Comparison of ENCODE assay signal across 21 cellular contexts in genomic region chr16:86100205-86101134, GRCh38.
A peak's percentile ranks its signal among the peaks of the same experiment; 100 is the strongest.
DNase-seq lines count a peak whose midpoint lies in the region; FAIRE-seq lines count a peak whose summit lies in the region.
"Had no signal": no experiment of that assay in that cellular context is flagged by ENCODE, and none has a peak within 500 bp of the region (broad histone marks: within the 10 kb centered on the region; RNA-seq: fewer than 3 reads in every experiment).

No MANE protein-coding gene starts in this region.

- intact Hi-C loops in activated T-helper 2 cell treated with anti-CD3 and anti-CD28 coated beads, Interferon-gamma antibody, Interleukin-2, Interleukin-4, amounts not matched to agents 10 μg/mL and 5 μg/mL and 100 μg/mL, durations not matched to agents 14 hours and 24 hours and 36 hours (cut with micrococcal nuclease): no loop called here
- intact Hi-C loops in posterior vena cava (cut with DNase I): no loop called here

- no peaks in the 10 kb centered on the region for H3K36me3 Mint-ChIP-seq in activated T-helper 2 cell treated with anti-CD3 and anti-CD28 coated beads, Interferon-gamma antibody, Interleukin-2, Interleukin-4, amounts not matched to agents 10 μg/mL and 5 μg/mL and 100 μg/mL, durations not matched to agents 14 hours and 24 hours and 36 hours (ENCODE audit: low read depth)

- H3K27ac Mint-ChIP-seq in activated T-helper 2 cell treated with anti-CD3 and anti-CD28 coated beads, Interferon-gamma antibody, Interleukin-2, Interleukin-4, amounts not matched to agents 10 μg/mL and 5 μg/mL and 100 μg/mL, durations not matched to agents 14 hours and 24 hours and 36 hours: no peak overlapping the region
- H3K27ac Mint-ChIP-seq: activated CD4-positive, alpha-beta T cell treated with anti-CD3 and anti-CD28 coated beads, Interleukin-2, amount 10 ng/mL, durations not matched to agents 7 days and 5 days had no signal

- H3K4me1 Mint-ChIP-seq in activated T-helper 2 cell treated with anti-CD3 and anti-CD28 coated beads, Interferon-gamma antibody, Interleukin-2, Interleukin-4, amounts not matched to agents 10 μg/mL and 5 μg/mL and 100 μg/mL, durations not matched to agents 14 hours and 24 hours and 36 hours (ENCODE audit: low read depth): no peaks in the 10 kb centered on the region
- H3K4me1 Mint-ChIP-seq: activated CD4-positive, alpha-beta T cell treated with anti-CD3 and anti-CD28 coated beads, Interleukin-2, amount 10 ng/mL, durations not matched to agents 7 days and 5 days had no signal

- FAIRE-seq in endometrium (lab: Jason Lieb, UNC): peak; percentile 68
- FAIRE-seq: colon, D721Med, H54, K562 had no signal

- DNase-seq in activated CD8-positive, alpha-beta memory T cell treated with anti-CD3 and anti-CD28 coated beads, Interleukin-2, amount 50 U/mL, for 4 hours: peak; percentile 3
- DNase-seq in activated CD8-positive, alpha-beta memory T cell treated with anti-CD3 and anti-CD28 coated beads, Interleukin-2, amount 50 U/mL, for 48 hours: no peak
- DNase-seq in mesenteric fat pad (ENCODE audit: low spot score): peak; percentile 5
- no peak for DNase-seq in HK-2 (ENCODE audit: unreplicated experiment)
- no peak for DNase-seq in activated T-helper 2 cell treated with anti-CD3 and anti-CD28 coated beads, Interferon-gamma antibody, Interleukin-2, Interleukin-4, amounts not matched to agents 10 μg/mL and 5 μg/mL and 100 μg/mL, durations not matched to agents 14 hours and 24 hours and 36 hours (ENCODE audit: low spot score)
- DNase-seq in GF-D8 (lab: John Stamatoyannopoulos, UW): no peak
- no peak for DNase-seq in posterior vena cava (ENCODE audit: low spot score)
- DNase-seq: 8988T; activated CD4-positive, alpha-beta T cell treated with anti-CD3 and anti-CD28 coated beads, Interleukin-2, amount 10 ng/mL, durations not matched to agents 7 days and 5 days; effector memory CD4-positive, alpha-beta T cell; left lung; MM.1S; NCI-H146; NCI-H524; SK-N-SH; WERI-Rb-1 had no signal

- no peak overlapping the region for H3K4me3 Mint-ChIP-seq in activated T-helper 2 cell treated with anti-CD3 and anti-CD28 coated beads, Interferon-gamma antibody, Interleukin-2, Interleukin-4, amounts not matched to agents 10 μg/mL and 5 μg/mL and 100 μg/mL, durations not matched to agents 14 hours and 24 hours and 36 hours (ENCODE audit: low read depth)
- H3K4me3 Mint-ChIP-seq: activated CD4-positive, alpha-beta T cell treated with anti-CD3 and anti-CD28 coated beads, Interleukin-2, amount 10 ng/mL, durations not matched to agents 7 days and 5 days had no signal

- H3K27me3 Mint-ChIP-seq in activated T-helper 2 cell treated with anti-CD3 and anti-CD28 coated beads, Interferon-gamma antibody, Interleukin-2, Interleukin-4, amounts not matched to agents 10 μg/mL and 5 μg/mL and 100 μg/mL, durations not matched to agents 14 hours and 24 hours and 36 hours (ENCODE audit: low read depth): no peaks in the 10 kb centered on the region
- H3K27me3 Mint-ChIP-seq: activated CD4-positive, alpha-beta T cell treated with anti-CD3 and anti-CD28 coated beads, Interleukin-2, amount 10 ng/mL, durations not matched to agents 7 days and 5 days had no signal

- no peaks in the 10 kb centered on the region for H3K9me3 Mint-ChIP-seq in activated T-helper 2 cell treated with anti-CD3 and anti-CD28 coated beads, Interferon-gamma antibody, Interleukin-2, Interleukin-4, amounts not matched to agents 10 μg/mL and 5 μg/mL and 100 μg/mL, durations not matched to agents 14 hours and 24 hours and 36 hours
- H3K9me3 Mint-ChIP-seq: activated CD4-positive, alpha-beta T cell treated with anti-CD3 and anti-CD28 coated beads, Interleukin-2, amount 10 ng/mL, durations not matched to agents 7 days and 5 days had no signal

Comparison
In these comparisons a context has a peak if more than half of its experiments do, and no peak if none do; other contexts are left out.
1. DNase-seq: peak in activated CD8-positive, alpha-beta memory T cell treated with anti-CD3 and anti-CD28 coated beads, Interleukin-2, amount 50 U/mL, for 4 hours (single experiment) and mesenteric fat pad (single experiment); none in activated CD8-positive, alpha-beta memory T cell treated with anti-CD3 and anti-CD28 coated beads, Interleukin-2, amount 50 U/mL, for 48 hours (single experiment), HK-2 (single experiment), activated T-helper 2 cell treated with anti-CD3 and anti-CD28 coated beads, Interferon-gamma antibody, Interleukin-2, Interleukin-4, amounts not matched to agents 10 μg/mL and 5 μg/mL and 100 μg/mL, durations not matched to agents 14 hours and 24 hours and 36 hours (single experiment), GF-D8 (single experiment) and posterior vena cava (single experiment).